In the genomic region with DNA sequence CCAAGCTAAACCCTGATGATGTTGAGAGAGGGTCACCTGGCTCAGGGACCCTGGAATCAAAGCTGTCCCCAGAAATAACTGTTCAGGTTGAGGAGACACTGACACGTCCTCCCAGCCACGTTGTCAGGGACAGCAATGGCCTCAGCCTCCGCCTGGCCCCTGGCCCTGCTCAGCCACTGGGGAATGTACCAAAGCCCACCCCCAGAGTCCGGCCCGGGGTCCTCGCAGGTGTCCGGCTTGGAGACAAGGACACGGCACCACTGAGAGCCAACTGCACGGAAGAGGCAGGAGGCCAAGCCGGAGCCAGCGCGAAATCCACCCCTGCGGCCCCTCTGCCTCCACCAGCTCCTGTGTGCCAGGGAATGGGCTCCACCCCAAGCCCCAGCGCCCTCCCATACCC, we compare ENCODE assay signal across 34 cellular contexts.
"Had no signal": no experiment of that assay in that cellular context is flagged by ENCODE, and none has a peak within 500 bp of the region (broad histone marks: within the 10 kb centered on the region; RNA-seq: fewer than 3 reads in every experiment).

No MANE protein-coding gene starts in this region.

- H3K27ac ChIP-seq: KMS-11 had no signal

- H3K4me2 ChIP-seq: KMS-11 had no signal

- H3K9ac ChIP-seq: KMS-11 had no signal

- H3K9me3 ChIP-seq: MG63 had no signal

- DNase-seq: Karpas-422, Kasumi-1, MG63, MM.1S, MV-4-11, NCI-H1048, NCI-H1092, NCI-H1092 treated with DMSO at 0.1 percent for 48 hours, NCI-H1105, NCI-H1105 treated with DMSO at 0.1 percent for 48 hours, NCI-H1417, NCI-H1417 treated with DMSO at 0.1 percent for 48 hours, NCI-H1436, NCI-H1436 treated with DMSO at 0.1 percent for 48 hours, NCI-H146, NCI-H1694, NCI-H1694 treated with DMSO at 0.1 percent for 48 hours, NCI-H187, NCI-H187 treated with DMSO at 0.1 percent for 48 hours, NCI-H1930, NCI-H2029, NCI-H2029 treated with DMSO at 0.1 percent for 48 hours, NCI-H2081, NCI-H2081 treated with DMSO at 0.1 percent for 48 hours, NCI-H2107, NCI-H2171, NCI-H2171 treated with DMSO at 0.1 percent for 48 hours, NCI-H2227 treated with DMSO at 0.1 percent for 48 hours, NCI-H226, NCI-H345, NCI-H446, NCI-H446 treated with DMSO at 0.1 percent for 48 hours, NCI-H510A had no signal

- H3K36me3 ChIP-seq: MG63 had no signal

- H3K4me3 ChIP-seq: MG63 had no signal

- H3K27me3 ChIP-seq: MG63 had no signal
